In the genomic region with DNA sequence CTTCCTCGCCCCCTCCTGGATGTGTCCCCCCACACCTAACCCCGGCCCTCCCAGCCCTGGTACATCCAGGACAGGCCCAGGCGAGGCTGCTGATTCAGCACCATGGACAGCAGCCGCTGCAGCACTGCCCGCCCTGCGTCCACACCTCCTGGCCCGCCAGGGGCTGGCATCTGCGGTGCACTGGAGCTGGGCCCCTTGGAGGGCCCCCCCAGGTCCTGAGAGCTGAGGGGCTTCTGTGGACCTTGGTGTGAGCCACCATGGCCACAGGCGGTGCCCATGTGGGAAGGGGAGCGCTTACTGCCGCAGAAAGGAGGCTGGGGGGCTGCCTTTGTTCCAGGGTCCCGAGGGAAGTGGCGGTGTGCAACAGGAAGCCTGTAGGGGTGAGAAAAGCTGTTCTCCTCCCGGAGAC, we compare ENCODE assay signal across 8 cellular contexts. TPM values are rescaled to one million over a fixed set of nuclear protein-coding genes. Genes with fewer than 3 reads are reported as not detected.
A peak's percentile ranks its signal among the peaks of the same experiment; 100 is the strongest.
DNase-seq lines count a peak whose midpoint lies in the region; ATAC-seq and TF ChIP-seq lines count a peak whose summit lies in the region.

No MANE protein-coding gene starts in this region.

- no peak overlapping the region for H3K4me3 ChIP-seq in GM12865 (ENCODE audit: low read depth, low read length)
- H3K4me3 ChIP-seq in SJCRH30 = no peak overlapping the region
- H3K4me3 ChIP-seq in H7 (ENCODE audit: insufficient read depth, low read depth, low read length) = no peak overlapping the region
- no peak overlapping the region for H3K4me3 ChIP-seq in gastrocnemius medialis

- H3K36me3 Mint-ChIP-seq in activated naive CD8-positive, alpha-beta T cell treated with anti-CD3 and anti-CD28 coated beads, Interleukin-2, amount 10 ng/mL, durations not matched to agents 7 days and 5 days = no peaks in the 10 kb centered on the region

- no peak for TF ChIP-seq POLR2A in gastrocnemius medialis (IDR thresholded peaks at IDR 0.05)

- no peaks in the 10 kb centered on the region for H3K36me3 ChIP-seq in SJCRH30
- H3K36me3 ChIP-seq in H7 (replicated peaks; ENCODE audit: control insufficient read depth, insufficient read depth, low read length) = no peaks in the 10 kb centered on the region
- no peaks in the 10 kb centered on the region for H3K36me3 ChIP-seq in gastrocnemius medialis

- H3K4me1 Mint-ChIP-seq in activated naive CD8-positive, alpha-beta T cell treated with anti-CD3 and anti-CD28 coated beads, Interleukin-2, amount 10 ng/mL, durations not matched to agents 7 days and 5 days = no peaks in the 10 kb centered on the region

- intact Hi-C loops in gastrocnemius medialis (cut with DNase I; ENCODE audit: low total_unique reads) = no loop called here

- H3K4me1 ChIP-seq in SJCRH30 (no peaks in the 10 kb centered on the region; the same call in 1 of the 2 replicates), gastrocnemius medialis (no peaks in the 10 kb centered on the region)

- H3K9me3 Mint-ChIP-seq in activated naive CD8-positive, alpha-beta T cell treated with anti-CD3 and anti-CD28 coated beads, Interleukin-2, amount 10 ng/mL, durations not matched to agents 7 days and 5 days = no peaks in the 10 kb centered on the region

- in situ Hi-C loops in gastrocnemius medialis (cut with MboI; ENCODE audit: low sequenced_read_pairs in 4 of 4) = no loop called here

- ATAC-seq in activated naive CD8-positive, alpha-beta T cell treated with anti-CD3 and anti-CD28 coated beads, Interleukin-2, amount 10 ng/mL, durations not matched to agents 7 days and 5 days (ENCODE audit: low read depth) = peak; percentile 56
- ATAC-seq in gastrocnemius medialis = no peak

- H3K27me3 ChIP-seq in SJCRH30 (no peaks in the 10 kb centered on the region), H7 (ENCODE audit: control insufficient read depth, insufficient read depth, low read length) (no peaks in the 10 kb centered on the region), gastrocnemius medialis (peaks cover 3 to 15% (median 7%) of the 10 kb centered on the region in 3 donors)

- H3K9me3 ChIP-seq in SJCRH30 (replicated peaks) (no peaks in the 10 kb centered on the region), gastrocnemius medialis (no peaks in the 10 kb centered on the region)

- no peak overlapping the region for H3K27ac Mint-ChIP-seq in activated naive CD8-positive, alpha-beta T cell treated with anti-CD3 and anti-CD28 coated beads, Interleukin-2, amount 10 ng/mL, durations not matched to agents 7 days and 5 days

- no peaks in the 10 kb centered on the region for H3K27me3 Mint-ChIP-seq in activated naive CD8-positive, alpha-beta T cell treated with anti-CD3 and anti-CD28 coated beads, Interleukin-2, amount 10 ng/mL, durations not matched to agents 7 days and 5 days

- H3K4me3 Mint-ChIP-seq in activated naive CD8-positive, alpha-beta T cell treated with anti-CD3 and anti-CD28 coated beads, Interleukin-2, amount 10 ng/mL, durations not matched to agents 7 days and 5 days = no peak overlapping the region

- H3K27ac ChIP-seq in SJCRH30 = no peak overlapping the region
- H3K27ac ChIP-seq in gastrocnemius medialis = no peak overlapping the region

- POLR2A ChIA-PET in activated naive CD8-positive, alpha-beta T cell treated with anti-CD3 and anti-CD28 coated beads, Interleukin-2, amount 10 ng/mL, durations not matched to agents 7 days and 5 days (lab: Charles Lee) = no interaction called here

- TF ChIP-seq CTCF in GM12865 (IDR thresholded peaks at IDR 0.05; ENCODE audit: insufficient read depth, low read depth, low read length, missing control alignments) (no peak), gastrocnemius medialis (IDR thresholded peaks at IDR 0.05 in 4 of 5, conservative IDR thresholded peaks at IDR 0.05 in 1 of 5) (no peak)

- DNase-seq in GM12865 (ENCODE audit: low read depth) (peak; percentile 16), SJCRH30 (peak; percentile 66 to 78), left kidney (ENCODE audit: low read depth, low spot score) (peak; percentile 91), H7 (no peak), NCI-H526 treated with DMSO at 0.1 percent for 48 hours (lab: John Stamatoyannopoulos, UW) (no peak), gastrocnemius medialis (no peak)
- peak; percentile 78 for DNase-seq in activated naive CD8-positive, alpha-beta T cell treated with anti-CD3 and anti-CD28 coated beads, Interleukin-2, amount 10 ng/mL, durations not matched to agents 7 days and 5 days
- DNase-seq in stimulated activated naive CD4-positive, alpha-beta T cell (lab: John Stamatoyannopoulos, UW) = peak in 5 of 6 experiments; percentile 16 to 64 (median 44)

RNA-seq across cellular contexts. Expression of a gene that starts 35.9 kb away (rescaled TPM):
- 1.4 and 1.7 TPM in 2 replicates for total RNA-seq in SJCRH30 (2014; rRNA removed; shearing (Covaris generic))
- total RNA-seq in activated naive CD8-positive, alpha-beta T cell treated with anti-CD3 and anti-CD28 coated beads, Interleukin-2, amount 10 ng/mL, durations not matched to agents 7 days and 5 days = 1 to 10 TPM; 2.0 to 2.9 TPM
- total RNA-seq in H7 (2014; rRNA removed; shearing (Covaris generic)) = 24.8 and 27.3 TPM in 2 replicates
- total RNA-seq in gastrocnemius medialis = 10 to 100 TPM in 1 of 4 donors, 1 to 10 TPM in 3; 3.7 to 12.8 (median 4.5) TPM

RNA-seq across cellular contexts. Expression of a gene that starts 36.3 kb away (rescaled TPM):
- not detected in 2 replicates for total RNA-seq in SJCRH30 (2014; rRNA removed; shearing (Covaris generic))
- not detected for total RNA-seq in activated naive CD8-positive, alpha-beta T cell treated with anti-CD3 and anti-CD28 coated beads, Interleukin-2, amount 10 ng/mL, durations not matched to agents 7 days and 5 days
- not detected in 2 replicates for total RNA-seq in H7 (2014; rRNA removed; shearing (Covaris generic))
- under 1 TPM in 1 of 4 donors, not detected in 3; 0.29 TPM for total RNA-seq in gastrocnemius medialis

RNA-seq across cellular contexts. Expression of a gene that starts 41.2 kb away (rescaled TPM):
- not detected in 2 replicates for total RNA-seq in SJCRH30 (2014; rRNA removed; shearing (Covaris generic))
- not detected for total RNA-seq in activated naive CD8-positive, alpha-beta T cell treated with anti-CD3 and anti-CD28 coated beads, Interleukin-2, amount 10 ng/mL, durations not matched to agents 7 days and 5 days
- total RNA-seq in H7 (2014; rRNA removed; shearing (Covaris generic)) = not detected in 2 replicates
- 10 to 100 TPM in 2 of 4 donors, 1 to 10 TPM in 2; 3.7 to 14.3 (median 9.5) TPM for total RNA-seq in gastrocnemius medialis

RNA-seq across cellular contexts. Expression of a gene that starts 51.7 kb away (rescaled TPM):
- total RNA-seq in SJCRH30 (2014; rRNA removed; shearing (Covaris generic)) = not detected in 2 replicates
- total RNA-seq in activated naive CD8-positive, alpha-beta T cell treated with anti-CD3 and anti-CD28 coated beads, Interleukin-2, amount 10 ng/mL, durations not matched to agents 7 days and 5 days = not detected
- not detected in 2 replicates for total RNA-seq in H7 (2014; rRNA removed; shearing (Covaris generic))
- total RNA-seq in gastrocnemius medialis = 10 to 100 TPM in 1 of 4 donors, 1 to 10 TPM in 3; 3.3 to 14.9 (median 7.8) TPM

Comparison
In these comparisons a context has a peak if more than half of its experiments do, and no peak if none do; other contexts are left out.
1. DNase-seq: peak in GM12865 (single experiment), SJCRH30 (2 of 2), activated naive CD8-positive, alpha-beta T cell treated with anti-CD3 and anti-CD28 coated beads, Interleukin-2, amount 10 ng/mL, durations not matched to agents 7 days and 5 days (single experiment), left kidney (single experiment) and stimulated activated naive CD4-positive, alpha-beta T cell (5 of 6); none in H7 (single experiment), NCI-H526 treated with DMSO at 0.1 percent for 48 hours (single experiment) and gastrocnemius medialis (0 of 2).